In the genomic region with DNA sequence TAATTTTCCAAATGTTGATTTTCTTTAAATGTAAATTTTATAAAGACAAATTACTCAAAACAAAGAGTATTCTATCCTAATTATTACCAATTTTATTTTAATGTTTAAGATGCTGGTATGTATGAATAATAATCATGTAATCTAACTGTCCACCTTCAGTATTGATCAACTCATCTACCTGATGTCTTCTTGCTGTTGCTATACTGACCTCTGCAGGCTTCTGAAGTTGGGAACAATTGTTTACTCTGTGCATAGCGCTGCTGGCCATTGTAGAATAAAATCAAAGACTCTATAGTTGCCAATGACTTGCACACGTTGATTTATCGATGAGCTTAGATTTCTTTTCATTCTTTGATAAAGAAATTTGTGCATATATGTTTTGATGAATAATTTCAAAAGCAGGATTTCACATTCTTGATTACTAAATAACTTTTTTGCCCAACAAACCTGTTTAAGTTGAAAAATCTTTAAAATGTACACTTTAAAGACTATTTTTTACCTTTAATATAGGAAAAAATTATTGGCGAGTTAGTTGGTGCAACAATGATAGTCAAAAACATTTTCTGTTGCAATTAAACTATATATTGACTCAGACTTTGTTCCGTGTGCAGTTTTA, we compare ENCODE assay signal across 11 cellular contexts.
DNase-seq lines count a peak whose midpoint lies in the region; ATAC-seq, FAIRE-seq and TF ChIP-seq lines count a peak whose summit lies in the region.
"Had no signal": no experiment of that assay in that cellular context is flagged by ENCODE, and none has a peak within 500 bp of the region (broad histone marks: within the 10 kb centered on the region; RNA-seq: fewer than 3 reads in every experiment).

No MANE protein-coding gene starts in this region.

- no peaks in the 10 kb centered on the region for H3K9me3 ChIP-seq in Caco-2
- H3K9me3 ChIP-seq in HEK293 (ENCODE audit: control insufficient read depth, insufficient read depth, low read depth, low read length) = no peaks in the 10 kb centered on the region
- H3K9me3 ChIP-seq in T-helper 17 cell (ENCODE audit: control insufficient read depth, low read length, poor library complexity, severe bottlenecking) = no peaks in the 10 kb centered on the region
- H3K9me3 ChIP-seq: esophagus muscularis mucosa had no signal

- intact Hi-C loops in Caco-2 (cut with micrococcal nuclease; ENCODE audit: unreplicated experiment) = loop anchor here (2.0 kb wide), 2 partner anchors 41 to 67 kb away; no protein-coding TSS in a partner anchor
- intact Hi-C loops in activated CD4-positive, alpha-beta T cell treated with anti-CD3 and anti-CD28 coated beads for 36 hours (cut with DNase I, micrococcal nuclease) = no loop called here

- peak; percentile 38 for FAIRE-seq in islet of Langerhans (lab: Jason Lieb, UNC)

- peak in 1 of 2 experiments; percentile 40 for DNase-seq in Caco-2
- DNase-seq in RPMI8226 = peak; percentile 61
- DNase-seq in T-helper 17 cell = no peak
- DNase-seq in iPS-NIHi7 (ENCODE audit: extremely low spot score) = no peak
- no peak for DNase-seq in activated CD4-positive, alpha-beta T cell treated with anti-CD3 and anti-CD28 coated beads for 36 hours
- DNase-seq: NCI-H2029; stimulated activated naive CD8-positive, alpha-beta T cell treated with anti-CD3 and anti-CD28 coated beads, Interleukin-15, Interleukin-2, amounts not matched to agents 100 U/mL and 50 U/mL, for 24 hours had no signal

- no peak for ATAC-seq in GM18505 (IDR thresholded peaks at IDR 0.05; ENCODE audit: unreplicated experiment)
- no peak for ATAC-seq in T-helper 17 cell
- ATAC-seq in activated CD4-positive, alpha-beta T cell treated with anti-CD3 and anti-CD28 coated beads for 36 hours = no peak
- ATAC-seq: stimulated activated naive CD8-positive, alpha-beta T cell treated with anti-CD3 and anti-CD28 coated beads, Interleukin-15, Interleukin-2, amounts not matched to agents 100 U/mL and 50 U/mL, for 24 hours had no signal

- no peaks in the 10 kb centered on the region for H3K9me3 Mint-ChIP-seq in Caco-2 (ENCODE audit: unreplicated experiment)
- H3K9me3 Mint-ChIP-seq in activated CD4-positive, alpha-beta T cell treated with anti-CD3 and anti-CD28 coated beads for 36 hours (ENCODE audit: low read depth) = no peaks in the 10 kb centered on the region

- no TSS peak for BruUV-seq in Caco-2 (replicated peaks; lab: Mats Ljungman, UMichigan)

- TF ChIP-seq CTCF in Caco-2 (IDR thresholded peaks at IDR 0.05; ENCODE audit: insufficient read depth in 1 of 2, low read depth in 1 of 2, low read length in 1 of 2, severe bottlenecking in 1 of 2, unreplicated experiment in 1 of 2) (peak; percentile 29 to 64), HEK293 (tag by site-specific recombination; IDR thresholded peaks at IDR 0.05) (no peak)

- CTCF ChIA-PET in Caco-2 (lab: Charles Lee) = no interaction called here
- CTCF ChIA-PET in HEK293 (lab: Yijun Ruan, JAX) = interaction anchor here (0.6 to 0.7 kb wide), 3 partner anchors 8 to 164 kb away, joined by 3 to 6 read pairs (median 4); no protein-coding TSS in a partner anchor
- CTCF ChIA-PET in activated CD4-positive, alpha-beta T cell treated with anti-CD3 and anti-CD28 coated beads for 36 hours (lab: Charles Lee) = interaction anchor here (0.6 kb wide), 1 partner anchor 8 kb away, joined by 3 read pairs; no protein-coding TSS in a partner anchor

- H3K36me3 Mint-ChIP-seq in Caco-2 (ENCODE audit: insufficient read depth, unreplicated experiment) (no peaks in the 10 kb centered on the region), T-helper 17 cell (ENCODE audit: low read depth) (no peaks in the 10 kb centered on the region)
- H3K36me3 Mint-ChIP-seq in activated CD4-positive, alpha-beta T cell treated with anti-CD3 and anti-CD28 coated beads for 36 hours (ENCODE audit: low read depth) = no peaks in the 10 kb centered on the region

- H3K4me1 ChIP-seq in Caco-2 (no peaks in the 10 kb centered on the region), HEK293 (ENCODE audit: control insufficient read depth, insufficient read depth, low read length) (peaks cover 3% of the 10 kb centered on the region; the same call in 1 of the 2 replicates)

- no peaks in the 10 kb centered on the region for H3K27me3 ChIP-seq in Caco-2 (replicated peaks; ENCODE audit: control insufficient read depth, insufficient read depth, low read length)
- H3K27me3 ChIP-seq: esophagus muscularis mucosa had no signal

- H3K4me1 Mint-ChIP-seq in Caco-2 (ENCODE audit: low read depth, unreplicated experiment) = no peaks in the 10 kb centered on the region
- H3K4me1 Mint-ChIP-seq in T-helper 17 cell = peaks cover 3% of the 10 kb centered on the region
- H3K4me1 Mint-ChIP-seq in activated CD4-positive, alpha-beta T cell treated with anti-CD3 and anti-CD28 coated beads for 36 hours = no peaks in the 10 kb centered on the region

- TF ChIP-seq POLR2A in GM18505 (IDR thresholded peaks at IDR 0.05; ENCODE audit: borderline replicate concordance, extremely low read depth, insufficient read depth, insufficient read length) = no peak

- no peak overlapping the region for H3K27ac Mint-ChIP-seq in Caco-2 (ENCODE audit: unreplicated experiment)
- no peak overlapping the region for H3K27ac Mint-ChIP-seq in T-helper 17 cell
- H3K27ac Mint-ChIP-seq in activated CD4-positive, alpha-beta T cell treated with anti-CD3 and anti-CD28 coated beads for 36 hours = no peak overlapping the region

- POLR2A ChIA-PET in Caco-2 (lab: Charles Lee) (no interaction called here), HEK293 (lab: Yijun Ruan, JAX) (no interaction called here)
- POLR2A ChIA-PET in activated CD4-positive, alpha-beta T cell treated with anti-CD3 and anti-CD28 coated beads for 36 hours (lab: Charles Lee) = no interaction called here

- H3K36me3 ChIP-seq in Caco-2 (ENCODE audit: control insufficient read depth, insufficient read depth, low read length) (no peaks in the 10 kb centered on the region), HEK293 (ENCODE audit: control insufficient read depth in 2 of 2, insufficient read depth in 1 of 2, low read length in 2 of 2) (no peaks in the 10 kb centered on the region)
- H3K36me3 ChIP-seq: esophagus muscularis mucosa had no signal

- H3K4me3 Mint-ChIP-seq in Caco-2 (ENCODE audit: unreplicated experiment) (no peak overlapping the region), T-helper 17 cell (no peak overlapping the region)
- no peak overlapping the region for H3K4me3 Mint-ChIP-seq in activated CD4-positive, alpha-beta T cell treated with anti-CD3 and anti-CD28 coated beads for 36 hours

- H3K27me3 Mint-ChIP-seq in Caco-2 (ENCODE audit: insufficient read depth, unreplicated experiment) (no peaks in the 10 kb centered on the region), T-helper 17 cell (no peaks in the 10 kb centered on the region)
- H3K27me3 Mint-ChIP-seq in activated CD4-positive, alpha-beta T cell treated with anti-CD3 and anti-CD28 coated beads for 36 hours = no peaks in the 10 kb centered on the region

- no peak overlapping the region for H3K27ac ChIP-seq in HEK293 (ENCODE audit: extremely low read depth, low read depth, low read length)

- H3K4me3 ChIP-seq in Caco-2 (ENCODE audit: low read depth, low read length) (no peak overlapping the region), HEK293 (ENCODE audit: low read depth, low read length) (no peak overlapping the region)
- H3K4me3 ChIP-seq: esophagus muscularis mucosa had no signal

TF ChIP-seq in HEK293, 187 proteins besides CTCF, POLR2A, EP300 and RAD21:
- TF ChIP-seq, protein P1, sequence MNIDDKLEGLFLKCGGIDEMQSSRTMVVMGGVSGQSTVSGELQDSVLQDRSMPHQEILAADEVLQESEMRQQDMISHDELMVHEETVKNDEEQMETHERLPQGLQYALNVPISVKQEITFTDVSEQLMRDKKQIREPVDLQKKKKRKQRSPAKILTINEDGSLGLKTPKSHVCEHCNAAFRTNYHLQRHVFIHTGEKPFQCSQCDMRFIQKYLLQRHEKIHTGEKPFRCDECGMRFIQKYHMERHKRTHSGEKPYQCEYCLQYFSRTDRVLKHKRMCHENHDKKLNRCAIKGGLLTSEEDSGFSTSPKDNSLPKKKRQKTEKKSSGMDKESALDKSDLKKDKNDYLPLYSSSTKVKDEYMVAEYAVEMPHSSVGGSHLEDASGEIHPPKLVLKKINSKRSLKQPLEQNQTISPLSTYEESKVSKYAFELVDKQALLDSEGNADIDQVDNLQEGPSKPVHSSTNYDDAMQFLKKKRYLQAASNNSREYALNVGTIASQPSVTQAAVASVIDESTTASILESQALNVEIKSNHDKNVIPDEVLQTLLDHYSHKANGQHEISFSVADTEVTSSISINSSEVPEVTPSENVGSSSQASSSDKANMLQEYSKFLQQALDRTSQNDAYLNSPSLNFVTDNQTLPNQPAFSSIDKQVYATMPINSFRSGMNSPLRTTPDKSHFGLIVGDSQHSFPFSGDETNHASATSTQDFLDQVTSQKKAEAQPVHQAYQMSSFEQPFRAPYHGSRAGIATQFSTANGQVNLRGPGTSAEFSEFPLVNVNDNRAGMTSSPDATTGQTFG (tag by site-specific recombination; IDR thresholded peaks at IDR 0.05; ENCODE audit: borderline replicate concordance) = no peak
- TF ChIP-seq KLF8 (tag by site-specific recombination; IDR thresholded peaks at IDR 0.05) = no peak
- TF ChIP-seq ZNF654 (tag by site-specific recombination; IDR thresholded peaks at IDR 0.05; ENCODE audit: low read depth) = peak; percentile 62
- TF ChIP-seq ZNF248 (tag by site-specific recombination; IDR thresholded peaks at IDR 0.05) = no peak
